Comparison of ENCODE assay signal across 9 cellular contexts in the genomic region with DNA sequence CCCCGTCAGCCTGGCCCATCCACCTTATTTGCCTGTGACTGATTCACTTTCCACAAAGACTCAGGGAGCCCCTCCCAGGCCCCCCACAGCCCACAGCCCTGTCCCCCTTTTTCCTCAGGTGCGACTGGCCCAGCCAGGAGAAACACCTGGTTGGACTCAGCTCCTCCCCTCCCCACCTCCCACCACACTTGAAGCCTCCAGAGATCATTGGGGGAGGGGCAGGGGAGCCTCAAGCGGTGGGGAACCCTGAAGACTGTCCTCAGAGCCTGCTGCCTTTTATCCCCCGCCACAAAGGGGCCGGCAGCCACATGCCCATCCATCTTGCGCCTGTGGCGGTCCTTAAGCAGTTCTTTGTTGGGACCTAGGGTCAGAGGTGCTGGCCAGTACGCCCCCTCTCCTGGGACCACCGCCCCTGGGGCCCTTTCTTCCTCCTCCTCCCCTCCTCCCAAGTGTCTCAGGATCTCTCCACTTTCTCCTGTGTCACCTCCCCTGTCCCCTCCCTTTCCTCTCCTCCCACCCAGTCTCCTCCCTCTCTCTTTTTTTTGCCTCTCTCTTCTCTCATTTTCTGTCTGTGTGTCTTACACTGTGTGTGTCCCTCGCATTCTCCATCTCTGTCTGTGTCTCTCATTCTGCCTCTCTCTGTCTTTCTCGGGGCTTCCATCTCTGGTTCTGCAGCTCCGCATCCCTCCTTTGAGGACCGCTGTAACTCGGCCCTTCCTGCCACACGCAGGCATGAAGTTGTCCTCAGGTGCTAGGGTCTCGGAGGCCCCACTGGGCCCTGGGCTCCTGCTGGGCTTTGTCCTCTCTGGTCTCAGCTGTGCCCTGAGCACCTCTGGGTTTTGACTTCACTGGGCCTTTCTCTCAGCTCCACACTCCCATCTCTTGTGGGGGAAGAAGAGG. TPM values are rescaled to one million over a fixed set of nuclear protein-coding genes. Genes with fewer than 3 reads are reported as not detected.
DNase-seq lines count a peak whose midpoint lies in the region; ATAC-seq and TF ChIP-seq lines count a peak whose summit lies in the region.
"Had no signal": no experiment of that assay in that cellular context is flagged by ENCODE, and none has a peak within 500 bp of the region (broad histone marks: within the 10 kb centered on the region; RNA-seq: fewer than 3 reads in every experiment).

No MANE protein-coding gene starts in this region.

- no peaks in the 10 kb centered on the region for H3K36me3 ChIP-seq in prostate gland

- peaks cover 8% of the 10 kb centered on the region for H3K4me1 ChIP-seq in prostate gland (replicated peaks)

- no peaks in the 10 kb centered on the region for H3K9me3 ChIP-seq in prostate gland

- WGBS in prostate gland, result 25% methylated on average over 15 of the region's 16 CpGs

- ATAC-seq in activated CD4-positive, CD25-positive, alpha-beta regulatory T cell treated with anti-CD3 and anti-CD28 coated beads, Interleukin-2, amount 50 U/mL, for 24 hours, result no peak
- ATAC-seq in HG02571 (IDR thresholded peaks at IDR 0.05; ENCODE audit: unreplicated experiment), result no peak
- no peak for ATAC-seq in GM21529 (IDR thresholded peaks at IDR 0.05; ENCODE audit: unreplicated experiment)
- ATAC-seq: T-cell had no signal

- H3K27ac ChIP-seq in prostate gland, result peak overlapping the region; percentile 24 to 54

- TF ChIP-seq CTCF in endothelial cell (IDR thresholded peaks at IDR 0.05; ENCODE audit: unreplicated experiment), result no peak
- TF ChIP-seq CTCF in prostate gland (IDR thresholded peaks at IDR 0.05), result no peak

- peaks cover 37% of the 10 kb centered on the region for H3K4me1 Mint-ChIP-seq in endothelial cell (ENCODE audit: unreplicated experiment)

- H3K27me3 Mint-ChIP-seq in endothelial cell (ENCODE audit: unreplicated experiment), result peaks cover 23% of the 10 kb centered on the region

- H3K27me3 ChIP-seq in prostate gland (replicated peaks; ENCODE audit: insufficient read depth), result peaks cover 4% of the 10 kb centered on the region

- H3K9me3 Mint-ChIP-seq in endothelial cell (ENCODE audit: unreplicated experiment), result no peaks in the 10 kb centered on the region
- H3K9me3 Mint-ChIP-seq: T-cell had no signal

- H3K4me3 Mint-ChIP-seq in endothelial cell (ENCODE audit: unreplicated experiment), result peak overlapping the region; percentile 68

- peak; percentile 38 for TF ChIP-seq POLR2A in prostate gland (IDR thresholded peaks at IDR 0.05)

- peaks cover 8% of the 10 kb centered on the region for H3K36me3 Mint-ChIP-seq in endothelial cell (ENCODE audit: low read depth, unreplicated experiment)
- H3K36me3 Mint-ChIP-seq: T-cell had no signal

- H3K4me3 ChIP-seq in prostate gland, result no peak overlapping the region

- DNase-seq in NCI-H1092 treated with DMSO at 0.1 percent for 48 hours (lab: John Stamatoyannopoulos, UW) (peak; percentile 18), NCI-H1092 (lab: John Stamatoyannopoulos, UW) (no peak), NCI-H526 (lab: John Stamatoyannopoulos, UW) (peak; percentile 91 to 97), endothelial cell (ENCODE audit: low spot score) (no peak), prostate gland (ENCODE audit: low spot score) (peak; percentile 39)

- intact Hi-C loops in prostate gland (cut with DNase I), result loop anchor here (10.0 kb wide), 1 partner anchor 172 kb away; the partner anchor contains the start of gene NTRK1

- no peak overlapping the region for H3K27ac Mint-ChIP-seq in endothelial cell (ENCODE audit: unreplicated experiment)

RNA-seq across cellular contexts. Expression of gene CRABP2, which starts 12.2 kb away (rescaled TPM):
- total RNA-seq in endothelial cell (ENCODE audit: unreplicated experiment) (9.5 TPM), prostate gland (10 to 100 TPM; 27.3 to 30.8 TPM)

RNA-seq across cellular contexts. Expression of gene NES, which starts 16.0 kb away (rescaled TPM):
- total RNA-seq in endothelial cell (ENCODE audit: unreplicated experiment), result 111 TPM
- 10 to 100 TPM; 11.2 to 33.4 TPM for total RNA-seq in prostate gland

RNA-seq across cellular contexts. Expression of gene METTL25B, which starts 35.1 kb away (rescaled TPM):
- 19.3 TPM for total RNA-seq in endothelial cell (ENCODE audit: unreplicated experiment)
- total RNA-seq in prostate gland, result 10 to 100 TPM; 62.0 to 69.5 TPM

RNA-seq across cellular contexts. Expression of gene ISG20L2, which starts 35.4 kb away (rescaled TPM):
- total RNA-seq in endothelial cell (ENCODE audit: unreplicated experiment), result 33.4 TPM
- total RNA-seq in prostate gland, result 10 to 100 TPM; 19.4 to 34.4 TPM

RNA-seq across cellular contexts. Expression of gene MRPL24, which starts 47.7 kb away (rescaled TPM):
- total RNA-seq in endothelial cell (ENCODE audit: unreplicated experiment) (26.7 TPM), prostate gland (10 to 100 TPM; 55.0 to 67.1 TPM)

Comparison
In these comparisons a context has a peak if more than half of its experiments do, and no peak if none do; other contexts are left out.
1. DNase-seq: peak in NCI-H1092 treated with DMSO at 0.1 percent for 48 hours (single experiment), NCI-H526 (2 of 2) and prostate gland (single experiment); none in NCI-H1092 (single experiment) and endothelial cell (single experiment).